Comparison of ENCODE assay signal across 1 cellular context in genomic region chr6:39203398-39203797, GRCh38.
TF ChIP-seq lines count a peak whose summit lies in the region.

No MANE protein-coding gene starts in this region.

TF ChIP-seq in HCT116, 20 proteins besides CTCF, POLR2A, EP300 and RAD21 (continued from another document):
- TF ChIP-seq POLR2AphosphoS5 (IDR thresholded peaks at IDR 0.05; ENCODE audit: low read depth, low read length) (no peak), EZH2phosphoT487 (IDR thresholded peaks at IDR 0.05; ENCODE audit: borderline replicate concordance) (no peak), CBX3 (IDR thresholded peaks at IDR 0.05; ENCODE audit: low read depth) (no peak), SP1 (IDR thresholded peaks at IDR 0.05; ENCODE audit: low read depth) (no peak)
TF ChIP-seq in HCT116: peak in this region for 0.
